1 cellular context compared by ENCODE assay signal in the genomic region with DNA sequence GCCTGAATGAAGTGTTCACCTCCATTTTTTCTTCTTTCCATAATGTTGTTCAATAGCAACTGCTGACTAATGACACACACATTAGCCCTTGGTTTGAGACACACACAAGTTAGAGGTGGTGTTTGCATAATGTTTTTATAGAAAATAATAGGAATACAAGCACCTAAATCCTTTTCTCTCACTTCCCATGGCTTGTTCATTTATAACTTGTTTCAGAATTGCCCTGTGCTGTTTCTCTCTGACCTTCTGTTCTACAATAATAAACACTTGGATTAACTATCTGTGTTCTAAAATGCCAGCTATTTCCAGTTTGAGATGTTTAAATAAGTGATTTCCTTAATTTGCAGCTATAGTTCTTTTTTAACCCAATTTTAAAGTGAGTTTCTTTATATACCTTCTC.
TF ChIP-seq lines count a peak whose summit lies in the region.

No MANE protein-coding gene starts in this region.

TF ChIP-seq in IMR-90, 13 proteins besides CTCF, POLR2A, EP300 and RAD21 (continued from another document):
- TF ChIP-seq, protein P1, sequence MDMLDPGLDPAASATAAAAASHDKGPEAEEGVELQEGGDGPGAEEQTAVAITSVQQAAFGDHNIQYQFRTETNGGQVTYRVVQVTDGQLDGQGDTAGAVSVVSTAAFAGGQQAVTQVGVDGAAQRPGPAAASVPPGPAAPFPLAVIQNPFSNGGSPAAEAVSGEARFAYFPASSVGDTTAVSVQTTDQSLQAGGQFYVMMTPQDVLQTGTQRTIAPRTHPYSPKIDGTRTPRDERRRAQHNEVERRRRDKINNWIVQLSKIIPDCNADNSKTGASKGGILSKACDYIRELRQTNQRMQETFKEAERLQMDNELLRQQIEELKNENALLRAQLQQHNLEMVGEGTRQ (IDR thresholded peaks at IDR 0.05; ENCODE audit: low read depth, low read length) = no peak
